Comparison of ENCODE assay signal across 20 cellular contexts in genomic region chr11:33531743-33532181, GRCh38.
DNase-seq lines count a peak whose midpoint lies in the region; FAIRE-seq and TF ChIP-seq lines count a peak whose summit lies in the region.
"Had no signal": no experiment of that assay in that cellular context is flagged by ENCODE, and none has a peak within 500 bp of the region (broad histone marks: within the 10 kb centered on the region; RNA-seq: fewer than 3 reads in every experiment).

No MANE protein-coding gene starts in this region.

- H3K4me2 ChIP-seq in astrocyte (ENCODE audit: low read length) (peak overlapping the region; percentile 39), mesenchymal stem cell (ENCODE audit: low read length, poor library complexity, severe bottlenecking) (no peak overlapping the region)
- H3K4me2 ChIP-seq: BLaER1 had no signal

- H3K36me3 Mint-ChIP-seq in HFFc6 (ENCODE audit: low read depth) (peaks cover 20% of the 10 kb centered on the region), astrocyte (ENCODE audit: low read depth, unreplicated experiment) (no peaks in the 10 kb centered on the region)
- H3K36me3 Mint-ChIP-seq: activated naive CD8-positive, alpha-beta T cell treated with anti-CD3 and anti-CD28 coated beads, Interleukin-2, amount 10 ng/mL, durations not matched to agents 7 days and 5 days had no signal

- H2BK15ac ChIP-seq in mesenchymal stem cell (ENCODE audit: low read depth, poor library complexity, severe bottlenecking), result no peak overlapping the region

- H3K18ac ChIP-seq in mesenchymal stem cell (ENCODE audit: low read depth in 1 of 2, low read length in 2 of 2), result no peak overlapping the region

- 54% methylated on average over 8 of the region's 8 CpGs for WGBS in mesenchymal stem cell

- no peak overlapping the region for H3K4ac ChIP-seq in mesenchymal stem cell (ENCODE audit: low read depth in 1 of 2, low read length in 2 of 2)

- no peak overlapping the region for H3K4me3 ChIP-seq in astrocyte (ENCODE audit: insufficient read depth, low read depth, low read length)
- H3K4me3 ChIP-seq in mesenchymal stem cell (ENCODE audit: insufficient read depth in 1 of 2, low read depth in 1 of 2, low read length in 2 of 2), result peak overlapping the region in 1 of 2 experiments; percentile 57
- H3K4me3 ChIP-seq: BLaER1, coronary artery, Peyer's patch, tibial nerve had no signal

- H3K14ac ChIP-seq in mesenchymal stem cell (ENCODE audit: low read length in 2 of 2), result no peak overlapping the region

- H3K27ac Mint-ChIP-seq in HFFc6, result peak overlapping the region; percentile 82
- peak overlapping the region; percentile 4 for H3K27ac Mint-ChIP-seq in astrocyte (ENCODE audit: unreplicated experiment)
- H3K27ac Mint-ChIP-seq: activated naive CD8-positive, alpha-beta T cell treated with anti-CD3 and anti-CD28 coated beads, Interleukin-2, amount 10 ng/mL, durations not matched to agents 7 days and 5 days; T-helper 1 cell treated with Interleukin-12 subunit alpha and Interleukin-12 subunit beta and Interleukin-4 antibody, amounts not matched to agents 30 μg/mL and 1 μg/mL, for 36 hours had no signal

- peak overlapping the region; percentile 70 for H3K4me3 Mint-ChIP-seq in HFFc6
- no peak overlapping the region for H3K4me3 Mint-ChIP-seq in astrocyte (ENCODE audit: unreplicated experiment)
- H3K4me3 Mint-ChIP-seq: activated naive CD8-positive, alpha-beta T cell treated with anti-CD3 and anti-CD28 coated beads, Interleukin-2, amount 10 ng/mL, durations not matched to agents 7 days and 5 days; T-helper 1 cell treated with Interleukin-12 subunit alpha and Interleukin-12 subunit beta and Interleukin-4 antibody, amounts not matched to agents 30 μg/mL and 1 μg/mL, for 36 hours had no signal

- no peak overlapping the region for H2BK12ac ChIP-seq in mesenchymal stem cell (ENCODE audit: low read length in 2 of 2)

- H3K79me2 ChIP-seq in astrocyte (ENCODE audit: insufficient read depth, low read length), result peaks cover 26% of the 10 kb centered on the region

- H2AFZ ChIP-seq in astrocyte (ENCODE audit: low read depth, low read length) (no peak overlapping the region), mesenchymal stem cell (ENCODE audit: low read depth, low read length) (no peak overlapping the region)

- peak overlapping the region; percentile 72 for H3K27ac ChIP-seq in astrocyte (ENCODE audit: low read depth, low read length)
- H3K27ac ChIP-seq in mesenchymal stem cell (ENCODE audit: low read length, poor library complexity, severe bottlenecking), result no peak overlapping the region
- H3K27ac ChIP-seq: BLaER1, coronary artery, Peyer's patch had no signal

- no peak overlapping the region for H4K8ac ChIP-seq in mesenchymal stem cell (ENCODE audit: low read length)

- H3K9ac ChIP-seq in astrocyte (ENCODE audit: low read length) (peak overlapping the region; percentile 14), mesenchymal stem cell (ENCODE audit: low read length) (peak overlapping the region; percentile 84)
- H3K9ac ChIP-seq: BLaER1 had no signal

- no peaks in the 10 kb centered on the region for H3K27me3 ChIP-seq in astrocyte (ENCODE audit: insufficient read depth, low read length)
- no peaks in the 10 kb centered on the region for H3K27me3 ChIP-seq in mesenchymal stem cell (ENCODE audit: control insufficient read depth in 1 of 2, insufficient read depth in 1 of 2, low read length in 2 of 2)
- H3K27me3 ChIP-seq: BLaER1, Peyer's patch, tibial nerve had no signal

- no peak for TF ChIP-seq CTCF in HFFc6 (IDR thresholded peaks at IDR 0.05)
- no peak for TF ChIP-seq CTCF in astrocyte (IDR thresholded peaks at IDR 0.05; ENCODE audit: insufficient read depth, low read depth, low read length)

- H3K79me1 ChIP-seq in mesenchymal stem cell (replicated peaks; ENCODE audit: low read length, poor library complexity, severe bottlenecking), result peaks cover 7% of the 10 kb centered on the region

- H3K4me1 ChIP-seq in astrocyte (ENCODE audit: insufficient read depth, low read length) (peaks cover 24% of the 10 kb centered on the region), mesenchymal stem cell (ENCODE audit: control insufficient read depth, insufficient read depth, low read depth, low read length) (peaks cover 5% of the 10 kb centered on the region)
- H3K4me1 ChIP-seq: BLaER1, Peyer's patch had no signal

- no peak overlapping the region for H2BK5ac ChIP-seq in mesenchymal stem cell (ENCODE audit: low read depth, low read length, poor library complexity, severe bottlenecking)

- DNase-seq in AG08395 (ENCODE audit: low spot score) (peak; percentile 92), HFFc6 (peak; percentile 92), astrocyte (ENCODE audit: low read depth) (peak; percentile 89), mesenchymal stem cell (peak; percentile 71), ecto neural progenitor cell (ENCODE audit: low spot score) (no peak), NCI-H446 (lab: John Stamatoyannopoulos, UW) (no peak), NCI-H526 treated with DMSO at 0.1 percent for 48 hours (lab: John Stamatoyannopoulos, UW) (no peak)
- DNase-seq in stimulated activated CD4-positive, alpha-beta T cell treated with anti-CD3 and anti-CD28 coated beads, Interleukin-4, amount 100 ng/mL, for 24 hours, result no peak
- DNase-seq: activated naive CD8-positive, alpha-beta T cell treated with anti-CD3 and anti-CD28 coated beads, Interleukin-2, amount 10 ng/mL, durations not matched to agents 7 days and 5 days; DMS79; KG1; midbrain; NCI-H1436 treated with DMSO at 0.1 percent for 48 hours; NCI-H510A; Peyer's patch; stimulated activated CD4-positive, alpha-beta T cell treated with anti-CD3 and anti-CD28 coated beads, Interleukin-15, amount 100 ng/mL, for 24 hours had no signal

- peak; percentile 87 for FAIRE-seq in astrocyte (lab: Jason Lieb, UNC)

- H3K27me3 Mint-ChIP-seq in HFFc6 (ENCODE audit: insufficient read depth), result no peaks in the 10 kb centered on the region; the same call in 1 of the 2 replicates
- H3K27me3 Mint-ChIP-seq in astrocyte (ENCODE audit: low read depth, unreplicated experiment), result no peaks in the 10 kb centered on the region

- H2BK120ac ChIP-seq in mesenchymal stem cell (ENCODE audit: low read depth, low read length), result no peak overlapping the region

- no peaks in the 10 kb centered on the region for H3K9me3 ChIP-seq in astrocyte (ENCODE audit: insufficient read depth, low read depth, low read length)
- H3K9me3 ChIP-seq in mesenchymal stem cell (ENCODE audit: control insufficient read depth, low read length), result peaks cover 6% of the 10 kb centered on the region
- H3K9me3 ChIP-seq: Peyer's patch had no signal

- H4K91ac ChIP-seq in mesenchymal stem cell (ENCODE audit: low read length), result no peak overlapping the region

- H2AK5ac ChIP-seq in mesenchymal stem cell (ENCODE audit: low read length, severe bottlenecking), result no peak overlapping the region

- H3K4me1 Mint-ChIP-seq in HFFc6 (ENCODE audit: low read depth) (peaks cover 85% of the 10 kb centered on the region), astrocyte (ENCODE audit: low read depth, unreplicated experiment) (peaks cover 33% of the 10 kb centered on the region)
- H3K4me1 Mint-ChIP-seq: activated naive CD8-positive, alpha-beta T cell treated with anti-CD3 and anti-CD28 coated beads, Interleukin-2, amount 10 ng/mL, durations not matched to agents 7 days and 5 days had no signal

- H3K36me3 ChIP-seq in astrocyte (ENCODE audit: insufficient read depth, low read length) (no peaks in the 10 kb centered on the region), mesenchymal stem cell (ENCODE audit: control insufficient read depth in 1 of 2, insufficient read depth in 2 of 2, low read depth in 1 of 2, low read length in 2 of 2) (no peaks in the 10 kb centered on the region)
- H3K36me3 ChIP-seq: BLaER1, Peyer's patch, tibial nerve had no signal

- no peaks in the 10 kb centered on the region for H4K20me1 ChIP-seq in astrocyte (ENCODE audit: insufficient read depth, low read length)
- H4K20me1 ChIP-seq: BLaER1 had no signal

- H3K23ac ChIP-seq in mesenchymal stem cell (ENCODE audit: low read length in 2 of 2), result no peak overlapping the region

- H3K9me3 Mint-ChIP-seq in HFFc6, result peaks cover 11% of the 10 kb centered on the region; the same call in 1 of the 2 replicates
- H3K9me3 Mint-ChIP-seq in astrocyte (ENCODE audit: unreplicated experiment), result peaks cover 3% of the 10 kb centered on the region

Comparison
In these comparisons a context has a peak if more than half of its experiments do, and no peak if none do; other contexts are left out.
1. DNase-seq: peak in AG08395 (single experiment), HFFc6 (single experiment), astrocyte (single experiment) and mesenchymal stem cell (single experiment); none in ecto neural progenitor cell (single experiment), NCI-H446 (0 of 2), NCI-H526 treated with DMSO at 0.1 percent for 48 hours (single experiment) and stimulated activated CD4-positive, alpha-beta T cell treated with anti-CD3 and anti-CD28 coated beads, Interleukin-4, amount 100 ng/mL, for 24 hours (single experiment).